24 cellular contexts compared by ENCODE assay signal in the genomic region with DNA sequence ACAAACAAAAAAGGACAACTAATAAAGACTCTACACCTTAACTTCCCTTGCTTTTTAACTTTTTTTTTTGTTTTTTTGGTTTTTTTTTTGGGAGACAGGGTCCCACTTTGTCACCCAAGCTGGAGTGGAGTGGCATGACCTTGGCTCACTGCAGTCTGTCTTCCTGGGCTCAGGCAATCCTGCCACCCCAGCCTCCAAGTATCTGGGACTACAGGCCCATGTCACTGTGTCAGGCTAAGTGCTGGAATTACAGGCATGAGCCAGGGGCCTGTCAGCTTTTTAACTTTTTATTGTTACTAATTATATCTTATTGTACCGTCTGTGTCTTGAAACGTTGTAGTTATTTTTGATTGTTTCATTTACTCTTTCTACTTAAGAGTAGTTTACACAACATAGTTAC. TPM values are rescaled to one million over a fixed set of nuclear protein-coding genes. Genes with fewer than 3 reads are reported as not detected.
DNase-seq lines count a peak whose midpoint lies in the region; ATAC-seq, FAIRE-seq and TF ChIP-seq lines count a peak whose summit lies in the region.
"Had no signal": no experiment of that assay in that cellular context is flagged by ENCODE, and none has a peak within 500 bp of the region (broad histone marks: within the 10 kb centered on the region; RNA-seq: fewer than 3 reads in every experiment).

No MANE protein-coding gene starts in this region.

- POLR2A ChIA-PET in HepG2 (lab: Yijun Ruan, JAX): no interaction called here

- H3K9ac ChIP-seq in HepG2 (ENCODE audit: insufficient read depth, low read depth, low read length): no peak overlapping the region
- H3K9ac ChIP-seq: BLaER1 had no signal

- BruUV-seq in HepG2 (replicated peaks; lab: Mats Ljungman, UMichigan): no TSS peak

- H3K4me1 Mint-ChIP-seq in endothelial cell (ENCODE audit: unreplicated experiment): peaks cover 41% of the 10 kb centered on the region
- H3K4me1 Mint-ChIP-seq: GM23338 had no signal

- TF ChIP-seq RAD21 in HepG2 (CRISPR knock-in tag; IDR thresholded peaks at IDR 0.05): no peak

- CTCF ChIA-PET in HepG2 (lab: Yijun Ruan, JAX; ENCODE audit: low intra/inter-chr PET ratio, low total read pairs): no interaction called here

- peak; percentile 89 for ATAC-seq in Right ventricle myocardium inferior
- peak in 7 of 8 donors; percentile 77 to 95 (median 93) for ATAC-seq in heart right ventricle
- ATAC-seq in left ventricle myocardium superior: peak; percentile 98
- ATAC-seq in HepG2: no peak
- ATAC-seq: CD8-positive, alpha-beta T cell; GM23338 had no signal

- H3K36me3 ChIP-seq in heart right ventricle: peaks cover 0 to 41% (median 0%) of the 10 kb centered on the region in 9 donors
- no peaks in the 10 kb centered on the region for H3K36me3 ChIP-seq in HepG2 (replicated peaks in 1 of 2; ENCODE audit: control insufficient read depth in 1 of 2, insufficient read depth in 2 of 2, low read length in 2 of 2)
- H3K36me3 ChIP-seq: BLaER1, HAP-1 had no signal

- H3K4me3 ChIP-seq in heart right ventricle (no peak overlapping the region), HepG2 (replicated peaks in 1 of 3; ENCODE audit: insufficient read depth in 1 of 3, low read depth in 2 of 3, low read length in 3 of 3) (no peak overlapping the region)
- H3K4me3 ChIP-seq: BLaER1, GM23338, HAP-1 had no signal

- H3K36me3 Mint-ChIP-seq in endothelial cell (ENCODE audit: low read depth, unreplicated experiment): no peaks in the 10 kb centered on the region

- 43 to 59% methylated on average over 2 of the region's 2 CpGs for whole genome bisulfite sequencing in heart right ventricle, 2 donors
- 80% methylated on average over 2 of the region's 2 CpGs for WGBS in HepG2 (ENCODE audit: low lambda C conversion rate)

- H3K27ac Mint-ChIP-seq in endothelial cell (ENCODE audit: unreplicated experiment): peak overlapping the region; percentile 87
- H3K27ac Mint-ChIP-seq: B cell; CD4-positive, CD25-positive, alpha-beta regulatory T cell; CD8-positive, alpha-beta T cell; HFFc6 had no signal

- no peak for FAIRE-seq in HepG2 (lab: Jason Lieb, UNC)
- FAIRE-seq: A204.1, G401.6, GM12892, GM19239 had no signal

- H3K27me3 ChIP-seq in heart right ventricle: no peaks in the 10 kb centered on the region
- no peaks in the 10 kb centered on the region; a peak in 1 of 5 replicates for H3K27me3 ChIP-seq in HepG2 (ENCODE audit: control insufficient read depth in 1 of 2, insufficient read depth in 2 of 2, low read length in 2 of 2)
- H3K27me3 ChIP-seq: BLaER1 had no signal

- no peak overlapping the region for H3K4me2 ChIP-seq in HepG2 (ENCODE audit: low read depth, low read length)
- H3K4me2 ChIP-seq: BLaER1, GM23338 had no signal

- H3K9me3 Mint-ChIP-seq in endothelial cell (ENCODE audit: unreplicated experiment): no peaks in the 10 kb centered on the region
- H3K9me3 Mint-ChIP-seq: GM23338 had no signal

- H3K9me3 ChIP-seq in heart right ventricle (peaks cover 0 to 8% (median 0%) of the 10 kb centered on the region in 11 donors), HepG2 (ENCODE audit: low read length) (no peaks in the 10 kb centered on the region)
- H3K9me3 ChIP-seq: Caco-2, HAP-1 had no signal

- no peak for DNase-seq in Right ventricle myocardium inferior (ENCODE audit: missing footprints)
- DNase-seq in cardiac septum (ENCODE audit: low spot score): no peak
- DNase-seq in endothelial cell (ENCODE audit: low spot score): no peak
- peak; percentile 13 to 23 for DNase-seq in heart right ventricle
- peak; percentile 31 for DNase-seq in left ventricle myocardium superior
- no peak for DNase-seq in MV-4-11 (lab: John Stamatoyannopoulos, UW)
- no peak for DNase-seq in NCI-H82 (lab: John Stamatoyannopoulos, UW)
- no peak for DNase-seq in HepG2 (ENCODE audit: low spot score)
- DNase-seq: Caco-2; CD4-positive, CD25-positive, alpha-beta regulatory T cell; CD8-positive, alpha-beta T cell; DMS153; DND-41; HFFc6 had no signal

- TF ChIP-seq EP300 in HepG2 (IDR thresholded peaks at IDR 0.05; ENCODE audit: low read depth in 2 of 2, low read length in 2 of 2) (no peak), HepG2 (CRISPR knock-in tag; IDR thresholded peaks at IDR 0.05; ENCODE audit: borderline replicate concordance) (no peak)

- no peak overlapping the region for H3K4me3 Mint-ChIP-seq in endothelial cell (ENCODE audit: unreplicated experiment)
- H3K4me3 Mint-ChIP-seq: B cell; CD4-positive, CD25-positive, alpha-beta regulatory T cell; CD8-positive, alpha-beta T cell; GM23338; HFFc6 had no signal

- no peak for TF ChIP-seq CTCF in endothelial cell (IDR thresholded peaks at IDR 0.05; ENCODE audit: unreplicated experiment)
- no peak for TF ChIP-seq CTCF in heart right ventricle (IDR thresholded peaks at IDR 0.05)
- TF ChIP-seq CTCF in HepG2 (CRISPR knock-in tag; IDR thresholded peaks at IDR 0.05): no peak

- in situ Hi-C loops in HepG2 (cut with HindIII; ENCODE audit: extremely low pct_ligation_motif_present, low pct_unique_long_range_greater_than_20kb): no loop called here

- no peaks in the 10 kb centered on the region for H3K79me2 ChIP-seq in HepG2 (ENCODE audit: insufficient read depth, low read length)

- TF ChIP-seq POLR2A in HepG2 (IDR thresholded peaks at IDR 0.05; ENCODE audit: insufficient read depth in 1 of 2, low read depth in 2 of 2, low read length in 2 of 2): no peak

- peak overlapping the region in 7 of 10 donors; percentile 13 to 67 (median 35) for H3K27ac ChIP-seq in heart right ventricle
- no peak overlapping the region for H3K27ac ChIP-seq in HepG2 (ENCODE audit: extremely low read length, insufficient read depth, low read length)
- H3K27ac ChIP-seq: 22Rv1, BLaER1, C4-2B had no signal

- no peaks in the 10 kb centered on the region for H3K27me3 Mint-ChIP-seq in endothelial cell (ENCODE audit: unreplicated experiment)
- H3K27me3 Mint-ChIP-seq: B cell; CD4-positive, CD25-positive, alpha-beta regulatory T cell had no signal

- no peak overlapping the region for H2AFZ ChIP-seq in HepG2 (ENCODE audit: low read length)
- H2AFZ ChIP-seq: GM23338 had no signal

- intact Hi-C loops in Right ventricle myocardium inferior (cut with DNase I) (no loop called here), cardiac septum (cut with DNase I) (no loop called here), heart right ventricle (cut with DNase I) (no loop called here), left ventricle myocardium superior (cut with micrococcal nuclease) (no loop called here), HepG2 (cut with micrococcal nuclease; ENCODE audit: unreplicated experiment) (no loop called here)

- H3K4me1 ChIP-seq in heart right ventricle (peaks cover 0 to 11% (median 4%) of the 10 kb centered on the region in 9 donors), HepG2 (ENCODE audit: insufficient read depth, low read length) (0 out of 2 replicates have a peak, but pooled peaks cover 6% of the 10 kb centered on the region)
- H3K4me1 ChIP-seq: BLaER1, Caco-2, HAP-1 had no signal

- H4K20me1 ChIP-seq in HepG2 (ENCODE audit: insufficient read depth, low read length): no peaks in the 10 kb centered on the region
- H4K20me1 ChIP-seq: BLaER1 had no signal

RNA-seq across cellular contexts. Expression of a gene that starts 25.5 kb away (rescaled TPM):
- total RNA-seq in Right ventricle myocardium inferior: 21.8 TPM
- total RNA-seq in cardiac septum: 28.0 TPM
- 42.0 TPM for total RNA-seq in endothelial cell (ENCODE audit: unreplicated experiment)
- 10 to 100 TPM; 24.0 to 32.6 (median 30.0) TPM for total RNA-seq in heart right ventricle
- polyA plus RNA-seq in heart right ventricle: 1 to 10 TPM; 3.1 to 4.8 TPM
- total RNA-seq in left ventricle myocardium superior: 25.8 TPM
- total RNA-seq in HepG2 (2016; rRNA removed; fragmentation: Illumina TruSeq; extraction: Trizol): 7.8 and 11.1 TPM in 2 replicates
- total RNA-seq in HepG2 (2016; cell fraction: cytosol; rRNA removed; fragmentation: Illumina TruSeq; extraction: Trizol; ENCODE audit: low read depth): 15.8 and 20.0 TPM in 2 replicates
- total RNA-seq in HepG2 (2016; cell fraction: insoluble cytoplasmic fraction; rRNA removed; fragmentation: Illumina TruSeq; extraction: Trizol): 6.7 and 10.9 TPM in 2 replicates
- 9.2 and 9.6 TPM in 2 replicates for total RNA-seq in HepG2 (2016; cell fraction: membrane; rRNA removed; fragmentation: Illumina TruSeq; extraction: Trizol)
- 20.3 and 27.1 TPM in 2 replicates for total RNA-seq in HepG2 (2016; cell fraction: nucleus; rRNA removed; fragmentation: Illumina TruSeq; extraction: Trizol)
- polyA plus RNA-seq in HepG2 (2011; rRNA removed): 2.0 and 2.2 TPM in 2 replicates
- 1.4 and 1.6 TPM in 2 replicates for polyA plus RNA-seq in HepG2 (2011; cell fraction: cytosol; rRNA removed)
- polyA plus RNA-seq in HepG2 (2011; cell fraction: nucleus; rRNA removed): 3.5 and 4.8 TPM in 2 replicates
- polyA plus RNA-seq in HepG2 (2012): 2.1 and 2.2 TPM in 2 replicates
- polyA plus RNA-seq in HepG2 (2016; cell fraction: cytosol; fragmentation: Illumina TruSeq; extraction: Trizol; ENCODE audit: low read depth): 0.10 and 0.37 TPM in 2 replicates
- 4.1 and 5.9 TPM in 2 replicates for polyA plus RNA-seq in HepG2 (2016; cell fraction: insoluble cytoplasmic fraction; fragmentation: Illumina TruSeq; extraction: Trizol; ENCODE audit: low read depth)
- polyA plus RNA-seq in HepG2 (2016; cell fraction: membrane; fragmentation: Illumina TruSeq; extraction: Trizol; ENCODE audit: low read depth): 0.71 and 1.1 TPM in 2 replicates
- polyA plus RNA-seq in HepG2 (2016; cell fraction: nucleus; fragmentation: Illumina TruSeq; extraction: Trizol; ENCODE audit: insufficient read depth, low read depth): 3.4 and 3.5 TPM in 2 replicates
- polyA minus RNA-seq in HepG2 (2011; rRNA and poly(A)+ RNA removed; ENCODE audit: low replicate concordance): 15.1 and 47.2 TPM in 2 replicates
- 4.1 and 6.5 TPM in 2 replicates for polyA minus RNA-seq in HepG2 (2011; cell fraction: cytosol; rRNA and poly(A)+ RNA removed)
- 33.5 and 48.4 TPM in 2 replicates for polyA minus RNA-seq in HepG2 (2011; cell fraction: nucleus; rRNA and poly(A)+ RNA removed)

RNA-seq across cellular contexts. Expression of a gene that starts 38.2 kb away (rescaled TPM):
- total RNA-seq in Right ventricle myocardium inferior (106 TPM), cardiac septum (68.3 TPM), endothelial cell (ENCODE audit: unreplicated experiment) (74.0 TPM), heart right ventricle (100 to 1,000 TPM in 3 of 10 donors, 10 to 100 TPM in 7; 84.1 to 112 (median 92.0) TPM), left ventricle myocardium superior (113 TPM), HepG2 (2016; rRNA removed; fragmentation: Illumina TruSeq; extraction: Trizol) (73.1 and 110 TPM in 2 replicates)
- polyA plus RNA-seq in heart right ventricle (10 to 100 TPM; 45.0 to 65.2 TPM), HepG2 (2011; rRNA removed) (27.3 and 41.9 TPM in 2 replicates)
- 19.2 and 19.9 TPM in 2 replicates for total RNA-seq in HepG2 (2016; cell fraction: cytosol; rRNA removed; fragmentation: Illumina TruSeq; extraction: Trizol; ENCODE audit: low read depth)
- 70.5 and 109 TPM in 2 replicates for total RNA-seq in HepG2 (2016; cell fraction: insoluble cytoplasmic fraction; rRNA removed; fragmentation: Illumina TruSeq; extraction: Trizol)
- total RNA-seq in HepG2 (2016; cell fraction: membrane; rRNA removed; fragmentation: Illumina TruSeq; extraction: Trizol): 38.2 and 40.3 TPM in 2 replicates
- total RNA-seq in HepG2 (2016; cell fraction: nucleus; rRNA removed; fragmentation: Illumina TruSeq; extraction: Trizol): 36.7 and 36.8 TPM in 2 replicates
- 18.6 and 21.9 TPM in 2 replicates for polyA plus RNA-seq in HepG2 (2011; cell fraction: cytosol; rRNA removed)
- polyA plus RNA-seq in HepG2 (2011; cell fraction: nucleus; rRNA removed): 9.7 and 10.7 TPM in 2 replicates
- polyA plus RNA-seq in HepG2 (2012): 50.5 and 69.8 TPM in 2 replicates
- 31.1 and 32.8 TPM in 2 replicates for polyA plus RNA-seq in HepG2 (2016; cell fraction: cytosol; fragmentation: Illumina TruSeq; extraction: Trizol; ENCODE audit: low read depth)
- 129 and 132 TPM in 2 replicates for polyA plus RNA-seq in HepG2 (2016; cell fraction: insoluble cytoplasmic fraction; fragmentation: Illumina TruSeq; extraction: Trizol; ENCODE audit: low read depth)
- polyA plus RNA-seq in HepG2 (2016; cell fraction: membrane; fragmentation: Illumina TruSeq; extraction: Trizol; ENCODE audit: low read depth): 42.4 and 43.6 TPM in 2 replicates
- polyA plus RNA-seq in HepG2 (2016; cell fraction: nucleus; fragmentation: Illumina TruSeq; extraction: Trizol; ENCODE audit: insufficient read depth, low read depth): 50.9 and 51.7 TPM in 2 replicates
- polyA minus RNA-seq in HepG2 (2011; rRNA and poly(A)+ RNA removed; ENCODE audit: low replicate concordance): 14.3 and 19.0 TPM in 2 replicates
- polyA minus RNA-seq in HepG2 (2011; cell fraction: cytosol; rRNA and poly(A)+ RNA removed): 14.0 and 17.1 TPM in 2 replicates
- 35.3 and 38.3 TPM in 2 replicates for polyA minus RNA-seq in HepG2 (2011; cell fraction: nucleus; rRNA and poly(A)+ RNA removed)

Comparison
In these comparisons a context has a peak if more than half of its experiments do, and no peak if none do; other contexts are left out.
1. DNase-seq: peak in heart right ventricle (2 of 2) and left ventricle myocardium superior (single experiment); none in Right ventricle myocardium inferior (single experiment), cardiac septum (single experiment), endothelial cell (single experiment), MV-4-11 (single experiment), NCI-H82 (single experiment) and HepG2 (single experiment).